In the genomic region with DNA sequence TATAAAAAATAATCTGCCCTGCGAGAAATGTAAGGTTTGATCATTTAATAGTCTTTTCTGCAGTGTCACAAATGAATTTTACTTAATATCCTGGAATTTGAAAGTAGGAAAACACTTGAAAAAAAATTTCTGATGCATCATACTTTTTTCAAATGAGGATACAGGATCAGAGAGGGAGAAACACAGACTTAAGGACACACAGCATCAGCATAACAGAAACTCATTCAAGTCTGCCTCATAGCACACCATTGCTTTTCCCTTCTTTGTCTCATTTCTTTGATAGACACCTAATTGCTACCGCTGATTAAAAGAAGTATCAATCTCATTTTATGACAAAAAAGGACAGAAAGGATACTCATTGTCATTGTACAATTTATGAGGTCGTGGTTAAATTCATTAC, we compare ENCODE assay signal across 40 cellular contexts.
"Had no signal": no experiment of that assay in that cellular context is flagged by ENCODE, and none has a peak within 500 bp of the region (broad histone marks: within the 10 kb centered on the region; RNA-seq: fewer than 3 reads in every experiment).

No MANE protein-coding gene starts in this region.

- H3K27ac Mint-ChIP-seq: activated naive CD4-positive, alpha-beta T cell treated with anti-CD3 and anti-CD28 coated beads for 36 hours; activated naive CD4-positive, alpha-beta T cell treated with anti-CD3 and anti-CD28 coated beads, Interleukin-2, amount 10 ng/mL, durations not matched to agents 7 days and 5 days; activated naive CD4-positive, alpha-beta T cell treated with anti-CD3 and anti-CD28 coated beads, Interleukin-2, amount 50 U/mL, for 24 hours; activated naive CD4-positive, alpha-beta T cell treated with anti-CD3 and anti-CD28 coated beads, Interleukin-2, amount 50 U/mL, for 72 hours; activated naive CD8-positive, alpha-beta T cell; activated naive CD8-positive, alpha-beta T cell treated with anti-CD3 and anti-CD28 coated beads for 36 hours; activated naive CD8-positive, alpha-beta T cell treated with anti-CD3 and anti-CD28 coated beads, Interleukin-2, amount 10 ng/mL, durations not matched to agents 7 days and 5 days; activated naive CD8-positive, alpha-beta T cell treated with anti-CD3 and anti-CD28 coated beads, Interleukin-2, amount 50 U/mL, for 24 hours; activated T-cell treated with anti-CD3 and anti-CD28 coated beads, Interleukin-2, amount 50 U/mL, for 24 hours; activated T-cell treated with anti-CD3 and anti-CD28 coated beads, Interleukin-2, amount 50 U/mL, for 72 hours; activated T-helper 1 cell treated with anti-CD3 and anti-CD28 coated beads, Interleukin-12 subunit alpha, Interleukin-12 subunit beta, Interleukin-2, Interleukin-4 antibody, amounts not matched to agents 30 ng/mL and 10 ng/mL and 1 ng/mL, durations not matched to agents 14 hours and 24 hours and 36 hours; activated T-helper 17 cell treated with anti-CD3 and anti-CD28 coated beads, Interleukin-2, amount 50 U/mL, for 72 hours; activated T-helper 2 cell treated with anti-CD3 and anti-CD28 coated beads, Interferon-gamma antibody, Interleukin-2, Interleukin-4, amounts not matched to agents 10 μg/mL and 5 μg/mL and 100 μg/mL, durations not matched to agents 14 hours and 24 hours and 36 hours; brain had no signal

- H3K27ac ChIP-seq: adrenal gland, ascending aorta, body of pancreas, brain microvascular endothelial cell, breast epithelium, cardiac muscle cell had no signal

- H3K4me1 Mint-ChIP-seq: activated naive CD4-positive, alpha-beta T cell treated with anti-CD3 and anti-CD28 coated beads, Interleukin-2, amount 10 ng/mL, durations not matched to agents 7 days and 5 days; activated naive CD4-positive, alpha-beta T cell treated with anti-CD3 and anti-CD28 coated beads, Interleukin-2, amount 50 U/mL, for 24 hours; activated naive CD8-positive, alpha-beta T cell treated with anti-CD3 and anti-CD28 coated beads for 36 hours; activated naive CD8-positive, alpha-beta T cell treated with anti-CD3 and anti-CD28 coated beads, Interleukin-2, amount 10 ng/mL, durations not matched to agents 7 days and 5 days; activated naive CD8-positive, alpha-beta T cell treated with anti-CD3 and anti-CD28 coated beads, Interleukin-2, amount 50 U/mL, for 24 hours; activated T-helper 17 cell treated with anti-CD3 and anti-CD28 coated beads, Interleukin-2, amount 50 U/mL, for 72 hours; brain; central memory CD8-positive, alpha-beta T cell had no signal

- H3K27me3 ChIP-seq: adrenal gland, ascending aorta, brain microvascular endothelial cell, breast epithelium, cardiac muscle cell had no signal

- H3K36me3 Mint-ChIP-seq: activated naive CD4-positive, alpha-beta T cell treated with anti-CD3 and anti-CD28 coated beads, Interleukin-2, amount 10 ng/mL, durations not matched to agents 7 days and 5 days; activated naive CD4-positive, alpha-beta T cell treated with anti-CD3 and anti-CD28 coated beads, Interleukin-2, amount 50 U/mL, for 24 hours; activated naive CD4-positive, alpha-beta T cell treated with anti-CD3 and anti-CD28 coated beads, Interleukin-2, amount 50 U/mL, for 72 hours; activated naive CD8-positive, alpha-beta T cell; activated naive CD8-positive, alpha-beta T cell treated with anti-CD3 and anti-CD28 coated beads for 36 hours; activated naive CD8-positive, alpha-beta T cell treated with anti-CD3 and anti-CD28 coated beads, Interleukin-2, amount 10 ng/mL, durations not matched to agents 7 days and 5 days; brain had no signal

- H3K27me3 Mint-ChIP-seq: activated naive CD4-positive, alpha-beta T cell treated with anti-CD3 and anti-CD28 coated beads, Interleukin-2, amount 10 ng/mL, durations not matched to agents 7 days and 5 days; activated naive CD8-positive, alpha-beta T cell treated with anti-CD3 and anti-CD28 coated beads, Interleukin-2, amount 10 ng/mL, durations not matched to agents 7 days and 5 days; activated naive CD8-positive, alpha-beta T cell treated with anti-CD3 and anti-CD28 coated beads, Interleukin-2, amount 50 U/mL, for 24 hours; activated T-cell treated with anti-CD3 and anti-CD28 coated beads, Interleukin-2, amount 50 U/mL, for 24 hours; activated T-helper 17 cell treated with anti-CD3 and anti-CD28 coated beads, Interleukin-2, amount 50 U/mL, for 72 hours had no signal

- H3K36me3 ChIP-seq: adrenal gland, ascending aorta, brain microvascular endothelial cell, breast epithelium, cardiac muscle cell had no signal

- DNase-seq: activated effector memory CD4-positive, alpha-beta T cell treated with anti-CD3 and anti-CD28 coated beads, Interleukin-2, amount 50 U/mL, for 16 hours; activated effector memory CD4-positive, alpha-beta T cell treated with Interleukin-2 at 50 U/mL for 16 hours; activated gamma-delta T cell; activated gamma-delta T cell treated with Interleukin-2 at 50 U/mL for 16 hours; activated naive CD4-positive, alpha-beta T cell; activated naive CD4-positive, alpha-beta T cell treated with anti-CD3 and anti-CD28 coated beads for 36 hours; activated naive CD4-positive, alpha-beta T cell treated with anti-CD3 and anti-CD28 coated beads, Interleukin-2, amount 10 ng/mL, durations not matched to agents 7 days and 5 days; activated naive CD4-positive, alpha-beta T cell treated with anti-CD3 and anti-CD28 coated beads, Interleukin-2, amount 50 U/mL, for 16 hours; activated naive CD4-positive, alpha-beta T cell treated with Interleukin-2 at 50 U/mL for 16 hours; activated naive CD8-positive, alpha-beta T cell treated with anti-CD3 and anti-CD28 coated beads for 36 hours; activated naive CD8-positive, alpha-beta T cell treated with anti-CD3 and anti-CD28 coated beads, Interleukin-2, amount 10 ng/mL, durations not matched to agents 7 days and 5 days; activated naive CD8-positive, alpha-beta T cell treated with anti-CD3 and anti-CD28 coated beads, Interleukin-2, amount 50 U/mL, for 24 hours; activated T-cell treated with anti-CD3 and anti-CD28 coated beads, Interleukin-2, amount 50 U/mL, for 1 hour; activated T-cell treated with anti-CD3 and anti-CD28 coated beads, Interleukin-2, amount 50 U/mL, for 24 hours; activated T-cell treated with anti-CD3 and anti-CD28 coated beads, Interleukin-2, amount 50 U/mL, for 4 hours; activated T-cell treated with anti-CD3 and anti-CD28 coated beads, Interleukin-2, amount 50 U/mL, for 48 hours; activated T-cell treated with anti-CD3 and anti-CD28 coated beads, Interleukin-2, amount 50 U/mL, for 72 hours; adrenal gland; amniotic stem cell; amygdala; anterior cingulate cortex; aorta; body of pancreas; brain microvascular endothelial cell; caudate nucleus; central memory CD4-positive, alpha-beta T cell; cerebellar nuclear complex had no signal

- H3K4me1 ChIP-seq: adrenal gland, ascending aorta, body of pancreas, breast epithelium had no signal

- ATAC-seq: activated naive CD4-positive, alpha-beta T cell treated with anti-CD3 and anti-CD28 coated beads, Interleukin-2, amount 50 U/mL, for 72 hours; activated naive CD8-positive, alpha-beta T cell treated with anti-CD3 and anti-CD28 coated beads, Interleukin-2, amount 50 U/mL, for 24 hours; activated T-cell treated with anti-CD3 and anti-CD28 coated beads, Interleukin-2, amount 50 U/mL, for 4 hours; activated T-cell treated with anti-CD3 and anti-CD28 coated beads, Interleukin-2, amount 50 U/mL, for 72 hours; activated T-helper 17 cell treated with anti-CD3 and anti-CD28 coated beads, Interleukin-2, amount 50 U/mL, for 72 hours; body of pancreas had no signal

- H3K4me3 ChIP-seq: adrenal gland, ascending aorta, body of pancreas, breast epithelium, cardiac muscle cell had no signal

- H3K4me3 Mint-ChIP-seq: activated naive CD4-positive, alpha-beta T cell treated with anti-CD3 and anti-CD28 coated beads for 36 hours; activated naive CD4-positive, alpha-beta T cell treated with anti-CD3 and anti-CD28 coated beads, Interleukin-2, amount 10 ng/mL, durations not matched to agents 7 days and 5 days; activated naive CD4-positive, alpha-beta T cell treated with anti-CD3 and anti-CD28 coated beads, Interleukin-2, amount 50 U/mL, for 24 hours; activated naive CD8-positive, alpha-beta T cell; activated naive CD8-positive, alpha-beta T cell treated with anti-CD3 and anti-CD28 coated beads for 36 hours; activated naive CD8-positive, alpha-beta T cell treated with anti-CD3 and anti-CD28 coated beads, Interleukin-2, amount 10 ng/mL, durations not matched to agents 7 days and 5 days; activated naive CD8-positive, alpha-beta T cell treated with anti-CD3 and anti-CD28 coated beads, Interleukin-2, amount 50 U/mL, for 24 hours; activated T-cell treated with anti-CD3 and anti-CD28 coated beads, Interleukin-2, amount 50 U/mL, for 24 hours; activated T-cell treated with anti-CD3 and anti-CD28 coated beads, Interleukin-2, amount 50 U/mL, for 4 hours; activated T-cell treated with anti-CD3 and anti-CD28 coated beads, Interleukin-2, amount 50 U/mL, for 72 hours; activated T-helper 1 cell treated with anti-CD3 and anti-CD28 coated beads, Interleukin-12 subunit alpha, Interleukin-12 subunit beta, Interleukin-2, Interleukin-4 antibody, amounts not matched to agents 30 ng/mL and 10 ng/mL and 1 ng/mL, durations not matched to agents 14 hours and 24 hours and 36 hours; activated T-helper 17 cell treated with anti-CD3 and anti-CD28 coated beads, Interleukin-2, amount 50 U/mL, for 72 hours; brain; central memory CD8-positive, alpha-beta T cell had no signal

- H3K9me3 ChIP-seq: adrenal gland, ascending aorta, body of pancreas, breast epithelium had no signal

- FAIRE-seq: astrocyte, bronchial epithelial cell had no signal
